In genomic region chr10:45418859-45419672, GRCh38 we compare ENCODE assay signal across 8 cellular contexts. TPM values are rescaled to one million over a fixed set of nuclear protein-coding genes. Genes with fewer than 3 reads are reported as not detected.
DNase-seq lines count a peak whose midpoint lies in the region; ATAC-seq, FAIRE-seq and TF ChIP-seq lines count a peak whose summit lies in the region.

No MANE protein-coding gene starts in this region.

- FAIRE-seq in pancreas (lab: Jason Lieb, UNC) = no peak

- H3K9me3 ChIP-seq in cardiac muscle cell (ENCODE audit: low read depth) = no peaks in the 10 kb centered on the region
- no peaks in the 10 kb centered on the region for H3K9me3 ChIP-seq in pancreas

- ATAC-seq in pancreas = peak; percentile 22 to 71 (median 63)

- POLR2A ChIA-PET in GM10248 (lab: Yijun Ruan, JAX) = interaction anchor here (1.7 kb wide), 1 partner anchor 42 kb away, joined by 4 read pairs; no protein-coding TSS in a partner anchor

- CTCF ChIA-PET in GM10248 (lab: Yijun Ruan, JAX) = interaction anchor here (0.7 to 3.3 kb wide), 4 partner anchors 10 to 253 kb away, joined by 3 to 15 read pairs (median 4); no protein-coding TSS in a partner anchor

- TF ChIP-seq CTCF in GM10248 (IDR thresholded peaks at IDR 0.05; ENCODE audit: control extremely low read depth, extremely low read depth, low read depth, missing control alignments) (no peak), HFF-Myc (IDR thresholded peaks at IDR 0.05; ENCODE audit: low read depth, low read length, missing control alignments) (no peak), cardiac muscle cell (IDR thresholded peaks at IDR 0.05; ENCODE audit: low read depth, low read length) (no peak), pancreas (IDR thresholded peaks at IDR 0.05) (no peak)

- H3K4me3 ChIP-seq in HFF-Myc (replicated peaks; ENCODE audit: low read depth, low read length) (peak overlapping the region; percentile 41), cardiac muscle cell (peak overlapping the region; percentile 43), pancreas (peak overlapping the region in 3 of 4 donors; percentile 8 to 33 (median 16))

- no peaks in the 10 kb centered on the region for H3K4me1 ChIP-seq in cardiac muscle cell (ENCODE audit: low read depth)
- peaks cover 11 to 18% (median 15%) of the 10 kb centered on the region in 3 donors for H3K4me1 ChIP-seq in pancreas

- H3K36me3 ChIP-seq in cardiac muscle cell (no peaks in the 10 kb centered on the region), pancreas (no peaks in the 10 kb centered on the region)

- intact Hi-C loops in pancreas (cut with DNase I) = no loop called here

- H3K27ac ChIP-seq in cardiac muscle cell (no peak overlapping the region), pancreas (peak overlapping the region in 3 of 4 donors; percentile 60 to 85 (median 80))

- H3K27me3 ChIP-seq in cardiac muscle cell (peaks cover 3% of the 10 kb centered on the region), pancreas (no peaks in the 10 kb centered on the region)

- DNase-seq in GM10248 (ENCODE audit: extremely low spot score) (peak; percentile 89), HFF-Myc (ENCODE audit: extremely low read depth, low read depth) (no peak), NCI-H510A treated with DMSO at 0.1 percent for 48 hours (lab: John Stamatoyannopoulos, UW) (peak; percentile 40), cardiac muscle cell (ENCODE audit: low read depth in 1 of 2, low spot score in 1 of 2) (peak; percentile 63 to 69), pancreas (peak in 4 of 6 donors; percentile 50 to 78 (median 68)), NCI-H2107 (lab: John Stamatoyannopoulos, UW) (no peak), NCI-H187 (lab: John Stamatoyannopoulos, UW) (no peak)
- DNase-seq in activated naive CD4-positive, alpha-beta T cell treated with anti-CD3 and anti-CD28 coated beads, Interleukin-2, amount 50 U/mL, for 16 hours = peak; percentile 64

- WGBS in pancreas, 2 donors = 38 to 55% methylated on average over 60 of the region's 60 CpGs

RNA-seq across cellular contexts. Expression of gene ALOX5, which starts 45.0 kb away (rescaled TPM):
- 0.06 and 1.4 TPM in 2 replicates for total RNA-seq in cardiac muscle cell
- polyA plus RNA-seq in cardiac muscle cell = 0.48 and 0.64 TPM in 2 replicates
- total RNA-seq in pancreas = 10 to 100 TPM in 5 of 6 donors, 1 to 10 TPM in 1; 6.2 to 35.0 (median 30.8) TPM
- polyA plus RNA-seq in pancreas = 10 to 100 TPM; 26.0 to 44.3 TPM

Comparison
In these comparisons a context has a peak if more than half of its experiments do, and no peak if none do; other contexts are left out.
1. DNase-seq: peak in GM10248 (single experiment), NCI-H510A treated with DMSO at 0.1 percent for 48 hours (single experiment), activated naive CD4-positive, alpha-beta T cell treated with anti-CD3 and anti-CD28 coated beads, Interleukin-2, amount 50 U/mL, for 16 hours (single experiment), cardiac muscle cell (2 of 2) and pancreas (4 of 6); none in HFF-Myc (single experiment), NCI-H2107 (single experiment) and NCI-H187 (0 of 2).
2. Peak in every context shown above with its lines, with median percentiles within 50 percentile points of each other: H3K4me3 ChIP-seq.